8 cellular contexts compared by ENCODE assay signal in genomic region chr9:137218754-137219271, GRCh38. TPM values are rescaled to one million over a fixed set of nuclear protein-coding genes. Genes with fewer than 3 reads are reported as not detected.
DNase-seq lines count a peak whose midpoint lies in the region; ATAC-seq and TF ChIP-seq lines count a peak whose summit lies in the region.
"Had no signal": no experiment of that assay in that cellular context is flagged by ENCODE, and none has a peak within 500 bp of the region (broad histone marks: within the 10 kb centered on the region; RNA-seq: fewer than 3 reads in every experiment).

No MANE protein-coding gene starts in this region.

- peaks cover 5% of the 10 kb centered on the region for H3K4me1 Mint-ChIP-seq in MCF 10A (ENCODE audit: insufficient read depth, unreplicated experiment)
- no peaks in the 10 kb centered on the region for H3K4me1 Mint-ChIP-seq in activated CD4-positive, alpha-beta T cell treated with anti-CD3 and anti-CD28 coated beads for 36 hours

- H3K4me1 ChIP-seq in adrenal gland (replicated peaks in 1 of 2) (peaks cover 29 to 31% of the 10 kb centered on the region in 2 donors), mucosa of descending colon (ENCODE audit: low read depth) (peaks cover 24% of the 10 kb centered on the region)

- H3K27me3 ChIP-seq in adrenal gland, result no peaks in the 10 kb centered on the region

- no peak for TF ChIP-seq CTCF in adrenal gland (IDR thresholded peaks at IDR 0.05)
- TF ChIP-seq CTCF in mucosa of descending colon (IDR thresholded peaks at IDR 0.05), result no peak
- TF ChIP-seq CTCF in MCF 10A (IDR thresholded peaks at IDR 0.05; ENCODE audit: unreplicated experiment), result no peak

- no peak overlapping the region for H3K27ac Mint-ChIP-seq in MCF 10A (ENCODE audit: low read depth, unreplicated experiment)
- H3K27ac Mint-ChIP-seq in activated CD4-positive, alpha-beta T cell treated with anti-CD3 and anti-CD28 coated beads for 36 hours, result no peak overlapping the region

- BruUV-seq in MCF 10A (replicated peaks; lab: Mats Ljungman, UMichigan), result no TSS peak

- POLR2A ChIA-PET in MCF 10A (lab: Yijun Ruan, JAX), result interaction anchor here (1.7 to 1.9 kb wide), 3 partner anchors 10 to 30 kb away, joined by 5 to 7 read pairs (median 5); partner anchors contain the start of genes NDOR1, SSNA1 and TMEM203
- POLR2A ChIA-PET in activated CD4-positive, alpha-beta T cell treated with anti-CD3 and anti-CD28 coated beads for 36 hours (lab: Charles Lee), result no interaction called here

- CTCF ChIA-PET in MCF 10A (lab: Yijun Ruan, JAX), result interaction anchor here (0.9 to 1.0 kb wide), 2 partner anchors 18 to 23 kb away, joined by 3 to 4 read pairs; no protein-coding TSS in a partner anchor
- CTCF ChIA-PET in activated CD4-positive, alpha-beta T cell treated with anti-CD3 and anti-CD28 coated beads for 36 hours (lab: Charles Lee), result no interaction called here

- peak in 1 of 2 donors; percentile 81 for TF ChIP-seq POLR2A in adrenal gland (IDR thresholded peaks at IDR 0.05)

- H3K27me3 Mint-ChIP-seq in MCF 10A (ENCODE audit: insufficient read depth, unreplicated experiment), result no peaks in the 10 kb centered on the region
- H3K27me3 Mint-ChIP-seq in activated CD4-positive, alpha-beta T cell treated with anti-CD3 and anti-CD28 coated beads for 36 hours, result no peaks in the 10 kb centered on the region

- intact Hi-C loops in adrenal gland (cut with DNase I) (no loop called here), mucosa of descending colon (cut with DNase I, micrococcal nuclease) (no loop called here), MCF 10A (cut with micrococcal nuclease) (no loop called here)
- intact Hi-C loops in activated CD4-positive, alpha-beta T cell treated with anti-CD3 and anti-CD28 coated beads for 36 hours (cut with DNase I, micrococcal nuclease), result no loop called here

- peak; percentile 64 for DNase-seq in HT-29 (ENCODE audit: low spot score)
- DNase-seq in adrenal gland, result peak; percentile 70 to 92 (median 89)
- DNase-seq in mucosa of descending colon, result peak in 1 of 3 donors; percentile 69
- DNase-seq in activated naive CD4-positive, alpha-beta T cell treated with Interleukin-2 at 50 U/mL for 16 hours, result no peak
- no peak for DNase-seq in MCF 10A (ENCODE audit: unreplicated experiment)
- no peak for DNase-seq in activated CD4-positive, alpha-beta T cell treated with anti-CD3 and anti-CD28 coated beads for 36 hours
- DNase-seq: effector CD4-positive, alpha-beta T cell had no signal

- H3K36me3 Mint-ChIP-seq in MCF 10A (ENCODE audit: insufficient read depth, unreplicated experiment), result peaks cover 12% of the 10 kb centered on the region
- no peaks in the 10 kb centered on the region for H3K36me3 Mint-ChIP-seq in activated CD4-positive, alpha-beta T cell treated with anti-CD3 and anti-CD28 coated beads for 36 hours (ENCODE audit: low read depth)

- H3K9me3 ChIP-seq in adrenal gland (replicated peaks in 1 of 3) (no peaks in the 10 kb centered on the region), mucosa of descending colon (no peaks in the 10 kb centered on the region)

- WGBS in adrenal gland, 4 donors, result 33 to 67% (median 48%) methylated on average over 10 to 12 of the region's 12 CpGs

- H3K27ac ChIP-seq in adrenal gland, result peak overlapping the region; percentile 19 to 82 (median 69)

- peak overlapping the region in 1 of 4 donors; percentile 59 for H3K4me3 ChIP-seq in adrenal gland
- no peak overlapping the region for H3K4me3 ChIP-seq in mucosa of descending colon

- H3K4me3 Mint-ChIP-seq in MCF 10A (ENCODE audit: unreplicated experiment), result no peak overlapping the region
- H3K4me3 Mint-ChIP-seq in activated CD4-positive, alpha-beta T cell treated with anti-CD3 and anti-CD28 coated beads for 36 hours, result no peak overlapping the region

- H3K9me3 Mint-ChIP-seq in MCF 10A (ENCODE audit: unreplicated experiment), result no peaks in the 10 kb centered on the region
- no peaks in the 10 kb centered on the region for H3K9me3 Mint-ChIP-seq in activated CD4-positive, alpha-beta T cell treated with anti-CD3 and anti-CD28 coated beads for 36 hours (ENCODE audit: low read depth)

- H3K36me3 ChIP-seq in adrenal gland (replicated peaks in 1 of 2) (no peaks in the 10 kb centered on the region), mucosa of descending colon (ENCODE audit: low read depth) (no peaks in the 10 kb centered on the region)

- peak; percentile 50 for ATAC-seq in mucosa of descending colon
- ATAC-seq in activated CD4-positive, alpha-beta T cell treated with anti-CD3 and anti-CD28 coated beads for 36 hours, result no peak

RNA-seq across cellular contexts. Expression of gene RNF208, which starts 3.2 kb away (rescaled TPM):
- 0.55 and 1.7 TPM in 2 replicates for total RNA-seq in HT-29 (2014; rRNA removed; shearing (Covaris generic))
- total RNA-seq in adrenal gland, result 10 to 100 TPM in 4 of 8 donors, 1 to 10 TPM in 4; 1.6 to 33.8 (median 12.1) TPM
- 10 to 100 TPM in 2 of 3 donors, 1 to 10 TPM in 1; 1.2 to 90.5 (median 36.5) TPM for polyA plus RNA-seq in adrenal gland
- 1 to 10 TPM; 5.3 to 7.1 (median 5.8) TPM for total RNA-seq in mucosa of descending colon
- 2.5 and 3.1 TPM in 2 replicates for total RNA-seq in MCF 10A (2022)
- 1 to 10 TPM; 7.1 to 8.9 TPM for total RNA-seq in activated CD4-positive, alpha-beta T cell treated with anti-CD3 and anti-CD28 coated beads for 36 hours

RNA-seq across cellular contexts. Expression of gene CYSRT1, which starts 6.2 kb away (rescaled TPM):
- 1.6 and 2.4 TPM in 2 replicates for total RNA-seq in HT-29 (2014; rRNA removed; shearing (Covaris generic))
- 1 to 10 TPM in 5 of 8 donors, under 1 TPM in 3; 0.56 to 4.6 (median 1.5) TPM for total RNA-seq in adrenal gland
- 1 to 10 TPM in 2 of 3 donors, not detected in 1; 2.5 to 3.4 TPM for polyA plus RNA-seq in adrenal gland
- total RNA-seq in mucosa of descending colon, result not detected
- 1.4 and 1.8 TPM in 2 replicates for total RNA-seq in MCF 10A (2022)
- under 1 TPM; 0.23 to 0.42 TPM for total RNA-seq in activated CD4-positive, alpha-beta T cell treated with anti-CD3 and anti-CD28 coated beads for 36 hours

RNA-seq across cellular contexts. Expression of gene RNF224, which starts 8.5 kb away (rescaled TPM):
- total RNA-seq in HT-29 (2014; rRNA removed; shearing (Covaris generic)), result 0.38 TPM in 1 of 2 replicates, not detected in the other
- total RNA-seq in adrenal gland, result not detected
- polyA plus RNA-seq in adrenal gland, result not detected
- not detected for total RNA-seq in mucosa of descending colon
- 0.16 and 0.44 TPM in 2 replicates for total RNA-seq in MCF 10A (2022)
- not detected for total RNA-seq in activated CD4-positive, alpha-beta T cell treated with anti-CD3 and anti-CD28 coated beads for 36 hours
- polyA plus RNA-seq: neural cell had no signal

RNA-seq across cellular contexts. Expression of gene SLC34A3, which starts 11.9 kb away (rescaled TPM):
- 0.15 TPM in 1 of 2 replicates, not detected in the other for total RNA-seq in HT-29 (2014; rRNA removed; shearing (Covaris generic))
- total RNA-seq in adrenal gland, result not detected
- polyA plus RNA-seq in adrenal gland, result not detected
- not detected for total RNA-seq in mucosa of descending colon
- total RNA-seq in MCF 10A (2022), result not detected in 2 replicates
- total RNA-seq in activated CD4-positive, alpha-beta T cell treated with anti-CD3 and anti-CD28 coated beads for 36 hours, result not detected

RNA-seq across cellular contexts. Expression of gene NDOR1, which starts 13.3 kb away (rescaled TPM):
- 19.0 and 23.9 TPM in 2 replicates for total RNA-seq in HT-29 (2014; rRNA removed; shearing (Covaris generic))
- 10 to 100 TPM in 7 of 8 donors, 1 to 10 TPM in 1; 9.5 to 21.4 (median 13.7) TPM for total RNA-seq in adrenal gland
- polyA plus RNA-seq in adrenal gland, result 10 to 100 TPM in 2 of 3 donors, 1 to 10 TPM in 1; 1.6 to 36.4 (median 14.9) TPM
- total RNA-seq in mucosa of descending colon, result 10 to 100 TPM; 15.9 to 19.7 (median 19.0) TPM
- 16.6 and 18.0 TPM in 2 replicates for total RNA-seq in MCF 10A (2022)
- total RNA-seq in activated CD4-positive, alpha-beta T cell treated with anti-CD3 and anti-CD28 coated beads for 36 hours, result 10 to 100 TPM; 27.0 to 27.8 TPM

Comparison
In these comparisons a context has a peak if more than half of its experiments do, and no peak if none do; other contexts are left out.
1. DNase-seq: peak in HT-29 (single experiment) and adrenal gland (7 of 7); none in activated naive CD4-positive, alpha-beta T cell treated with Interleukin-2 at 50 U/mL for 16 hours (single experiment), MCF 10A (single experiment) and activated CD4-positive, alpha-beta T cell treated with anti-CD3 and anti-CD28 coated beads for 36 hours (single experiment).